Comparison of ENCODE assay signal across 23 cellular contexts in genomic region chr2:41886145-41886664, GRCh38.
DNase-seq lines count a peak whose midpoint lies in the region; ATAC-seq, FAIRE-seq and TF ChIP-seq lines count a peak whose summit lies in the region.
"Had no signal": no experiment of that assay in that cellular context is flagged by ENCODE, and none has a peak within 500 bp of the region (broad histone marks: within the 10 kb centered on the region; RNA-seq: fewer than 3 reads in every experiment).

No MANE protein-coding gene starts in this region.

- intact Hi-C loops in K562 (cut with micrococcal nuclease): no loop called here
- intact Hi-C loops in posterior vena cava (cut with DNase I): no loop called here

- 34% methylated on average over 2 of the region's 2 CpGs for WGBS in SK-N-SH (ENCODE audit: low lambda C conversion rate)
- 4% methylated on average over 2 of the region's 2 CpGs for WGBS in K562 (ENCODE audit: insufficient coverage, low coverage, missing lambda C conversion rate)

- H3K9ac ChIP-seq in SK-N-SH: no peak overlapping the region
- no peak overlapping the region for H3K9ac ChIP-seq in K562 (ENCODE audit: insufficient read depth in 1 of 2, low read depth in 2 of 2, low read length in 2 of 2)
- H3K9ac ChIP-seq: BLaER1 had no signal

- no peak for TF ChIP-seq POLR2A in K562 (conservative IDR thresholded peaks at IDR 0.05)

- TF ChIP-seq CTCF in SK-N-SH (IDR thresholded peaks at IDR 0.05) (no peak), K562 (IDR thresholded peaks at IDR 0.05 in 2 of 3, conservative IDR thresholded peaks at IDR 0.05 in 1 of 3; ENCODE audit: insufficient read depth in 2 of 3, low read depth in 1 of 3, low read length in 3 of 3) (no peak), nephron (IDR thresholded peaks at IDR 0.05; ENCODE audit: unreplicated experiment in 3 of 3) (no peak), WTC11 (IDR thresholded peaks at IDR 0.05) (no peak)

- H3K9me2 ChIP-seq in SK-N-SH: no peaks in the 10 kb centered on the region

- peak; percentile 60 for TF ChIP-seq RAD21 in SK-N-SH (IDR thresholded peaks at IDR 0.05; ENCODE audit: low read length)
- no peak for TF ChIP-seq RAD21 in K562 (CRISPR knock-in tag; conservative IDR thresholded peaks at IDR 0.05 in 1 of 2, IDR thresholded peaks at IDR 0.05 in 1 of 2)

- DNase-seq in SK-N-SH (peak; percentile 79), K562 (ENCODE audit: extremely low read depth in 1 of 4, low spot score in 3 of 4) (no peak), posterior vena cava (ENCODE audit: low spot score) (no peak), globus pallidus (ENCODE audit: low spot score) (no peak), WTC11 (ENCODE audit: low spot score) (no peak)
- DNase-seq: CD4-positive, alpha-beta T cell; COR-L47; DMS 273 treated with DMSO at 0.1 percent for 48 hours; DMS79 treated with DMSO at 0.1 percent for 48 hours; H7; MG63; NCI-H1417; NCI-H187 treated with DMSO at 0.1 percent for 48 hours; NCI-H2107; NCI-H446 treated with DMSO at 0.1 percent for 48 hours; NCI-H526 treated with DMSO at 0.1 percent for 48 hours; OCI-M1 had no signal

- TF ChIP-seq EP300 in SK-N-SH (IDR thresholded peaks at IDR 0.05; ENCODE audit: borderline replicate concordance in 1 of 2, low read depth in 1 of 2, low read length in 1 of 2) (peak; percentile 12 to 99; a peak in 3 of 4 replicates), K562 (IDR thresholded peaks at IDR 0.05; ENCODE audit: low read length) (no peak)

- H3K36me3 ChIP-seq in SK-N-SH (replicated peaks in 1 of 2; ENCODE audit: control insufficient read depth in 1 of 2, insufficient read depth in 2 of 2, low read length in 1 of 2) (no peaks in the 10 kb centered on the region), K562 (ENCODE audit: control insufficient read depth, insufficient read depth, low read length) (no peaks in the 10 kb centered on the region)
- H3K36me3 ChIP-seq: BLaER1, MG63, SJSA1 had no signal

- H3K4me3 Mint-ChIP-seq in nephron (peak overlapping the region in 1 of 3 experiments; percentile 11), WTC11 (no peak overlapping the region)
- H3K4me3 Mint-ChIP-seq: CD4-positive, alpha-beta T cell had no signal

- H4K20me1 ChIP-seq in SK-N-SH (ENCODE audit: insufficient read depth): no peaks in the 10 kb centered on the region
- H4K20me1 ChIP-seq in K562 (replicated peaks; ENCODE audit: control insufficient read depth, insufficient read depth, low read length): no peaks in the 10 kb centered on the region
- H4K20me1 ChIP-seq: BLaER1 had no signal

- POLR2A ChIA-PET in SK-N-SH (lab: Yijun Ruan, JAX) (interaction anchor here (1.0 to 3.5 kb wide), 8 partner anchors 10 to 161 kb away, joined by 3 to 25 read pairs (median 4); partner anchors contain the start of gene PKDCC), K562 (lab: Yijun Ruan, JAX) (interaction anchor here (1.6 kb wide), 1 partner anchor 11 kb away, joined by 4 read pairs; no protein-coding TSS in a partner anchor), WTC11 (lab: Charles Lee) (interaction anchor here (0.6 kb wide), 2 partner anchors 47 to 127 kb away, joined by 3 to 4 read pairs; no protein-coding TSS in a partner anchor)

- peaks cover 0 to 23% of the 10 kb centered on the region in 2 experiments; a peak in 2 of 4 replicates for H3K4me1 ChIP-seq in SK-N-SH (ENCODE audit: control insufficient read depth in 1 of 2, insufficient read depth in 2 of 2, low read depth in 1 of 2, low read length in 1 of 2)
- no peaks in the 10 kb centered on the region for H3K4me1 ChIP-seq in K562 (replicated peaks in 1 of 2; ENCODE audit: control insufficient read depth in 2 of 2, insufficient read depth in 2 of 2, low read length in 2 of 2)

- no peak overlapping the region for H3K4me3 ChIP-seq in SK-N-SH (ENCODE audit: low read depth in 2 of 2, low read length in 1 of 2)
- no peak overlapping the region for H3K4me3 ChIP-seq in K562
- H3K4me3 ChIP-seq: BLaER1, GM12878, MG63, SJSA1 had no signal

- BruUV-seq in K562 (replicated peaks; lab: Mats Ljungman, UMichigan): no TSS peak

- no peaks in the 10 kb centered on the region for H3K9me1 ChIP-seq in K562 (ENCODE audit: control insufficient read depth, insufficient read depth, low read length)

- H3K4me2 ChIP-seq in SK-N-SH (no peak overlapping the region), K562 (ENCODE audit: insufficient read depth, low read length) (no peak overlapping the region)
- H3K4me2 ChIP-seq: BLaER1 had no signal

- no peak overlapping the region for H2AFZ ChIP-seq in SK-N-SH (ENCODE audit: low read depth)
- H2AFZ ChIP-seq in K562 (ENCODE audit: low read depth, low read length): no peak overlapping the region

- H3K9me3 Mint-ChIP-seq in nephron (no peaks in the 10 kb centered on the region), WTC11 (peaks cover 5% of the 10 kb centered on the region; the same call in 1 of the 2 replicates)
- H3K9me3 Mint-ChIP-seq: CD4-positive, alpha-beta T cell had no signal

- H3K9me3 ChIP-seq in SK-N-SH (no peaks in the 10 kb centered on the region), K562 (replicated peaks; ENCODE audit: control insufficient read depth, insufficient read depth, low read depth, low read length) (no peaks in the 10 kb centered on the region)
- H3K9me3 ChIP-seq: MG63, SJSA1 had no signal

- H3K27ac ChIP-seq in SK-N-SH (ENCODE audit: low read depth in 2 of 2, low read length in 1 of 2): peak overlapping the region in 1 of 2 experiments; percentile 100; a peak in 2 of 4 replicates
- H3K27ac ChIP-seq in K562 (ENCODE audit: extremely low read depth, low read depth, low read length): no peak overlapping the region
- H3K27ac ChIP-seq: BLaER1, SJSA1 had no signal

- H3K36me3 Mint-ChIP-seq in nephron (ENCODE audit: low read depth) (no peaks in the 10 kb centered on the region), WTC11 (no peaks in the 10 kb centered on the region)

- no peaks in the 10 kb centered on the region for H3F3A ChIP-seq in SK-N-SH (replicated peaks; ENCODE audit: insufficient read depth)

- peaks cover 3% of the 10 kb centered on the region; the same call in 1 of the 2 replicates for H3K27me3 ChIP-seq in SK-N-SH (ENCODE audit: insufficient read depth)
- H3K27me3 ChIP-seq in K562 (ENCODE audit: control insufficient read depth in 2 of 2, insufficient read depth in 2 of 2, low read length in 2 of 2): peaks cover 3 to 14% of the 10 kb centered on the region in 2 experiments; a peak in 4 of 5 replicates
- H3K27me3 ChIP-seq: BLaER1, MG63, SJSA1 had no signal

- H3K4me1 Mint-ChIP-seq in nephron (peaks cover 47% of the 10 kb centered on the region), WTC11 (no peaks in the 10 kb centered on the region)

- no peak for ATAC-seq in K562
- no peak for ATAC-seq in GM19035 (IDR thresholded peaks at IDR 0.05; ENCODE audit: unreplicated experiment)
- ATAC-seq in WTC11: no peak
- ATAC-seq: GM12878, Right ventricle myocardium inferior had no signal

- H3K79me2 ChIP-seq in SK-N-SH (ENCODE audit: insufficient read depth) (no peaks in the 10 kb centered on the region), K562 (ENCODE audit: control insufficient read depth, insufficient read depth, low read length) (no peaks in the 10 kb centered on the region)

- no peak for FAIRE-seq in K562 (lab: Jason Lieb, UNC)
- FAIRE-seq: GM12878 had no signal

- H3K27me3 Mint-ChIP-seq in nephron (ENCODE audit: low read depth): peaks cover 4% of the 10 kb centered on the region
- H3K27me3 Mint-ChIP-seq in WTC11 (ENCODE audit: low read depth): no peaks in the 10 kb centered on the region

- CTCF ChIA-PET in SK-N-SH (lab: Yijun Ruan, JAX): interaction anchor here (0.7 to 4.5 kb wide), 16 partner anchors 10 to 210 kb away, joined by 3 to 65 read pairs (median 4); no protein-coding TSS in a partner anchor
- CTCF ChIA-PET in K562 (lab: Yijun Ruan, JAX; ENCODE audit: low intra/inter-chr PET ratio): no interaction called here
- CTCF ChIA-PET in WTC11 (lab: Charles Lee): interaction anchor here (1.3 to 2.6 kb wide), 2 partner anchors 16 to 155 kb away, joined by 5 to 11 read pairs; no protein-coding TSS in a partner anchor

- in situ Hi-C loops in K562 (cut with MboI): no loop called here

- peak overlapping the region; percentile 65 to 96 (median 88) for H3K27ac Mint-ChIP-seq in nephron
- H3K27ac Mint-ChIP-seq in WTC11: no peak overlapping the region
- H3K27ac Mint-ChIP-seq: CD4-positive, alpha-beta T cell had no signal

TF ChIP-seq in SK-N-SH, 30 proteins besides CTCF, POLR2A, EP300 and RAD21 (continues in another document):
- TF ChIP-seq RFX5 (IDR thresholded peaks at IDR 0.05; ENCODE audit: low read length): peak; percentile 72; the same call in 1 of the 2 replicates
- TF ChIP-seq GATA2 (CRISPR knock-in tag; IDR thresholded peaks at IDR 0.05): peak; percentile 100
- TF ChIP-seq CHD2 (IDR thresholded peaks at IDR 0.05; ENCODE audit: low read length, partially characterized antibody): peak; percentile 96

TF ChIP-seq in K562, 482 proteins besides CTCF, POLR2A, EP300 and RAD21 (continues in another document):
- TF ChIP-seq DACH1 (IDR thresholded peaks at IDR 0.05; ENCODE audit: partially characterized antibody): no peak
- TF ChIP-seq ZNF445 (CRISPR knock-in tag; IDR thresholded peaks at IDR 0.05; ENCODE audit: low read depth): no peak
- no peak for TF ChIP-seq MYC (IDR thresholded peaks at IDR 0.05; ENCODE audit: low read depth, low read length)
- TF ChIP-seq MYC (CRISPR knock-in tag; IDR thresholded peaks at IDR 0.05; ENCODE audit: borderline replicate concordance, low read depth): no peak
- peak; percentile 30; the same call in 1 of the 2 replicates for TF ChIP-seq TCF3 (CRISPR knock-in tag; IDR thresholded peaks at IDR 0.05)
- no peak for TF ChIP-seq THRAP3 (IDR thresholded peaks at IDR 0.05; ENCODE audit: borderline replicate concordance)

TF ChIP-seq in WTC11, 78 proteins besides CTCF, POLR2A, EP300 and RAD21:
- TF ChIP-seq FOXJ3 (CRISPR knock-in tag; IDR thresholded peaks at IDR 0.05; ENCODE audit: borderline replicate concordance) (no peak), ZNF396 (CRISPR knock-in tag; IDR thresholded peaks at IDR 0.05; ENCODE audit: borderline replicate concordance) (no peak), ZNF232 (CRISPR knock-in tag; IDR thresholded peaks at IDR 0.05) (no peak), GRHL2 (CRISPR knock-in tag; IDR thresholded peaks at IDR 0.05; ENCODE audit: insufficient replicate concordance, severe bottlenecking) (no peak)
